ENCODE assay signal across 26 cellular contexts in the genomic region with DNA sequence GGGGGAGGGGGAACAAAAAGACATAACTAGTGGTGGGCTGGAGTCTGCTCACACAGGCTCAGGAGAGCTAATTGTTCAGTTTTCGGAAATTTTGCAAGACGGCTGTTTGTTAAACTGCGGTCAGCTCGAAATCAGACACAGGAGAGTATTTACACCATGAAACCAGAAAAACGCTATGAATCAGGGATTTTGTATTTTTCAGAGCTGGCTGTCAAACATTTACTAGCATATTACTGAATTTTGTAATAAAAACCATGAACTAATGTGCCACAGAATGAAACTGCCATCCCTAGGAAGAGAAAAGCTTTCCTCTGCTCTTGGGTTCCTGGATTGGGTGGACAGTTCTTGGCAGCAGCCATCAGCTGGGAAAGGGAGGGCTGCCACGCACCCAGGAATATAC. TPM values are rescaled to one million over a fixed set of nuclear protein-coding genes. Genes with fewer than 3 reads are reported as not detected.
"Had no signal": no experiment of that assay in that cellular context is flagged by ENCODE, and none has a peak within 500 bp of the region (broad histone marks: within the 10 kb centered on the region; RNA-seq: fewer than 3 reads in every experiment).

No MANE protein-coding gene starts in this region.

- DNase-seq: Kasumi-1; MM.1S; MV-4-11; NCI-H1048; NCI-H1105; NCI-H1417 treated with DMSO at 0.1 percent for 48 hours; NCI-H146; NCI-H1694 treated with DMSO at 0.1 percent for 48 hours; NCI-H1930; NCI-H2081; NCI-H2107; NCI-H2227 treated with DMSO at 0.1 percent for 48 hours; NCI-H524; NCI-H774; NK-92 treated with Interleukin-12 subunit alpha and Interleukin-12 subunit beta, amount 100 ng/mL, for 24 hours; PC-3; SHP77; SK-N-SH; SW 1271; T-cell had no signal

- H3K9me3 ChIP-seq: SK-N-SH had no signal

- H3K4me1 Mint-ChIP-seq: IgD-negative memory B cell, T-cell had no signal

- H3K9ac ChIP-seq: KMS-11, SK-N-SH had no signal

- H3K4me3 Mint-ChIP-seq: IgD-negative memory B cell; T-cell; T-helper 1 cell treated with Interleukin-12 subunit alpha and Interleukin-12 subunit beta and Interleukin-4 antibody, amounts not matched to agents 30 μg/mL and 1 μg/mL, for 36 hours had no signal

- H3K9me3 Mint-ChIP-seq: T-helper 1 cell treated with Interleukin-12 subunit alpha and Interleukin-12 subunit beta and Interleukin-4 antibody, amounts not matched to agents 30 μg/mL and 1 μg/mL, for 36 hours had no signal

- H3K27me3 Mint-ChIP-seq: IgD-negative memory B cell, T-cell had no signal

- H3K36me3 Mint-ChIP-seq: IgD-negative memory B cell, T-cell had no signal

- H3K27ac Mint-ChIP-seq: IgD-negative memory B cell; T-cell; T-helper 1 cell treated with Interleukin-12 subunit alpha and Interleukin-12 subunit beta and Interleukin-4 antibody, amounts not matched to agents 30 μg/mL and 1 μg/mL, for 36 hours had no signal

- ATAC-seq: K562, Panc1, PC-3, T-cell had no signal

- H3K4me3 ChIP-seq: K562 had no signal

RNA-seq across cellular contexts. Expression of a gene that starts 45.3 kb away (rescaled TPM):
- total RNA-seq: OCI-LY7, PC-3, T-cell had no signal
